Comparison of ENCODE assay signal across 25 cellular contexts in the genomic region with DNA sequence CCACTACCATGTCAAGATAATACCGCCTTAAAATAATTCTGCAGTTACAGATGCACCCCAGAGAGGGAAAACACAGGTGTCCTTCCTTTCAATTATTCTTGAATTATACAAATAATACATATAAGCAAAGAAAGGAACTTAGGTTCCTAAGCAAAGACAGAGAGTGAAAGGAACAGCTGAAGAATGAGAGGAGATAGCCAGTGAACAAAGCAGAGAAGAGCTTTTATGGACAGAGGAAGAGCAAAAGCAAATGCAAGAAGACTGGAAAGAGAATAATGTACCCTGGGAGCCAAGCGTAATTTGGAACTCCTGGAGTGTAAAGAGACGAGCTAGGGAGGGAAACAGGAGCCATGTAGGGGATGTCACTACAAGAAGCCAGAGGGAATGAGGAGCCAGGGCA. TPM values are rescaled to one million over a fixed set of nuclear protein-coding genes. Genes with fewer than 3 reads are reported as not detected.
DNase-seq lines count a peak whose midpoint lies in the region; ATAC-seq, FAIRE-seq and TF ChIP-seq lines count a peak whose summit lies in the region.
"Had no signal": no experiment of that assay in that cellular context is flagged by ENCODE, and none has a peak within 500 bp of the region (broad histone marks: within the 10 kb centered on the region; RNA-seq: fewer than 3 reads in every experiment).

No MANE protein-coding gene starts in this region.

- CTCF ChIA-PET in H1 (lab: Charles Lee; ENCODE audit: partially characterized antibody), result interaction anchor here (0.8 to 1.6 kb wide), 5 partner anchors 9 to 318 kb away, joined by 3 to 10 read pairs (median 4); partner anchors contain the start of gene THBS1

- H3K4me3 Mint-ChIP-seq in GM23338, result peak overlapping the region; percentile 0; the same call in 1 of the 3 replicates
- no peak overlapping the region for H3K4me3 Mint-ChIP-seq in T-helper 2 cell treated with Interferon-gamma antibody and Interleukin-4, amounts not matched to agents 5 μg/mL and 100 μg/mL, for 36 hours
- H3K4me3 Mint-ChIP-seq: CD4-positive, alpha-beta memory T cell had no signal

- H3K4me1 Mint-ChIP-seq in GM23338, result peaks cover 64% of the 10 kb centered on the region
- H3K4me1 Mint-ChIP-seq in T-helper 2 cell treated with Interferon-gamma antibody and Interleukin-4, amounts not matched to agents 5 μg/mL and 100 μg/mL, for 36 hours (ENCODE audit: low read depth), result no peaks in the 10 kb centered on the region
- H3K4me1 Mint-ChIP-seq: CD4-positive, alpha-beta memory T cell had no signal

- H3K27me3 Mint-ChIP-seq in GM23338 (ENCODE audit: insufficient read depth, low read depth, poor library complexity), result peaks cover 12% of the 10 kb centered on the region
- H3K27me3 Mint-ChIP-seq in T-helper 2 cell treated with Interferon-gamma antibody and Interleukin-4, amounts not matched to agents 5 μg/mL and 100 μg/mL, for 36 hours (ENCODE audit: low read depth), result peaks cover 37% of the 10 kb centered on the region

- H3K9ac ChIP-seq in Karpas-422 (ENCODE audit: low read length) (no peak overlapping the region), H1 (replicated peaks in 1 of 4; ENCODE audit: extremely low read depth in 1 of 4, low read depth in 3 of 4, low read length in 3 of 4) (peak overlapping the region in 1 of 4 experiments; percentile 17; a peak in 1 of 7 replicates)

- peaks cover 7% of the 10 kb centered on the region; the same call in 1 of the 2 replicates for H3K36me3 ChIP-seq in GM23338 (ENCODE audit: insufficient read depth)
- no peaks in the 10 kb centered on the region for H3K36me3 ChIP-seq in Karpas-422 (ENCODE audit: insufficient read depth, low read length)
- peaks cover 0 to 13% (median 6%) of the 10 kb centered on the region in 4 experiments; a peak in 3 of 8 replicates for H3K36me3 ChIP-seq in H1 (ENCODE audit: control insufficient read depth in 2 of 4, insufficient read depth in 4 of 4, low read length in 3 of 4)
- H3K36me3 ChIP-seq in osteoblast (ENCODE audit: insufficient read depth, low read length), result no peaks in the 10 kb centered on the region

- no peak overlapping the region for H2BK15ac ChIP-seq in H1 (ENCODE audit: low read length)

- TF ChIP-seq POLR2A in H1 (IDR thresholded peaks at IDR 0.05; ENCODE audit: control extremely low read depth in 1 of 2, low read depth in 2 of 2, low read length in 2 of 2), result no peak

- H3K9me2 ChIP-seq in GM23338 (ENCODE audit: insufficient read depth), result no peaks in the 10 kb centered on the region; the same call in 1 of the 2 replicates
- H3K9me2 ChIP-seq in Karpas-422 (replicated peaks; ENCODE audit: insufficient read depth, low read length), result no peaks in the 10 kb centered on the region

- H4K91ac ChIP-seq in H1 (replicated peaks; ENCODE audit: insufficient read length, low read length), result no peak overlapping the region

- no peak overlapping the region for H3K4ac ChIP-seq in H1 (replicated peaks; ENCODE audit: insufficient read length, low read depth, low read length)

- no peak overlapping the region for H3K18ac ChIP-seq in H1 (ENCODE audit: extremely low read depth, low read length)

- POLR2A ChIA-PET in H1 (lab: Charles Lee; ENCODE audit: partially characterized antibody), result interaction anchor here (1.0 to 1.6 kb wide), 6 partner anchors 9 to 81 kb away, joined by 3 to 16 read pairs (median 3); partner anchors contain the start of genes EIF2AK4 and GPR176

- H3K79me1 ChIP-seq in H1 (ENCODE audit: low read depth, low read length), result peaks cover 9% of the 10 kb centered on the region; the same call in 1 of the 2 replicates

- H3K9me3 ChIP-seq in Karpas-422 (ENCODE audit: low read length), result no peaks in the 10 kb centered on the region
- H3K9me3 ChIP-seq in H1 (ENCODE audit: insufficient read depth in 2 of 2, low read depth in 1 of 2, low read length in 1 of 2), result peaks cover 0 to 6% of the 10 kb centered on the region in 2 experiments; a peak in 1 of 4 replicates
- no peaks in the 10 kb centered on the region for H3K9me3 ChIP-seq in osteoblast (ENCODE audit: low read depth, low read length)
- H3K9me3 ChIP-seq: SJSA1 had no signal

- no peaks in the 10 kb centered on the region for H3K23me2 ChIP-seq in H1 (ENCODE audit: low read depth, low read length)

- TF ChIP-seq CTCF in GM23338 (conservative IDR thresholded peaks at IDR 0.05; ENCODE audit: low read depth in 2 of 2), result no peak
- no peak for TF ChIP-seq CTCF in H1 (IDR thresholded peaks at IDR 0.05; ENCODE audit: control extremely low read depth in 1 of 3, insufficient read depth in 1 of 3, low read depth in 1 of 3, low read length in 3 of 3)
- no peak for TF ChIP-seq CTCF in osteoblast (IDR thresholded peaks at IDR 0.05; ENCODE audit: extremely low read depth, low read depth, low read length)

- TF ChIP-seq EP300 in H1 (IDR thresholded peaks at IDR 0.05; ENCODE audit: borderline replicate concordance in 1 of 2, low read depth in 2 of 2, low read length in 2 of 2), result no peak

- H3K4me1 ChIP-seq in GM23338 (ENCODE audit: insufficient read depth) (peaks cover 64% of the 10 kb centered on the region), Karpas-422 (ENCODE audit: low read length) (no peaks in the 10 kb centered on the region), H1 (replicated peaks in 1 of 4; ENCODE audit: control insufficient read depth in 3 of 4, insufficient read depth in 4 of 4, low read length in 3 of 4) (peaks cover 2 to 23% (median 16%) of the 10 kb centered on the region in 4 experiments), osteoblast (ENCODE audit: insufficient read depth, low read length) (peaks cover 31% of the 10 kb centered on the region)
- H3K4me1 ChIP-seq: SJSA1 had no signal

- ATAC-seq in GM23338, result no peak
- ATAC-seq in GM21529 (IDR thresholded peaks at IDR 0.05; ENCODE audit: unreplicated experiment), result no peak
- ATAC-seq: HCT116, HepG2, K562, Right ventricle myocardium inferior had no signal

- H3K79me2 ChIP-seq in GM23338 (replicated peaks; ENCODE audit: insufficient read depth) (peaks cover 83% of the 10 kb centered on the region), Karpas-422 (ENCODE audit: low read length) (no peaks in the 10 kb centered on the region), H1 (ENCODE audit: control insufficient read depth in 1 of 2, insufficient read depth in 2 of 2, low read length in 2 of 2) (peaks cover 7 to 81% of the 10 kb centered on the region in 2 experiments), osteoblast (ENCODE audit: insufficient read depth, low read length) (peaks cover 67% of the 10 kb centered on the region)

- H2BK20ac ChIP-seq in H1 (ENCODE audit: low read length), result no peak overlapping the region

- peaks cover 20% of the 10 kb centered on the region for H3K9me3 Mint-ChIP-seq in GM23338
- H3K9me3 Mint-ChIP-seq in T-helper 2 cell treated with Interferon-gamma antibody and Interleukin-4, amounts not matched to agents 5 μg/mL and 100 μg/mL, for 36 hours, result no peaks in the 10 kb centered on the region

- no peak overlapping the region for H3K56ac ChIP-seq in H1 (replicated peaks; ENCODE audit: insufficient read length, low read depth, low read length)

- WGBS in H1 (ENCODE audit: extremely low coverage in 1 of 2, insufficient coverage in 1 of 2, insufficient read length in 1 of 2, insufficient replicate concordance in 2 of 2, low coverage in 1 of 2, low lambda C conversion rate in 2 of 2, missing lambda C conversion rate in 1 of 2), 2 experiments, result 78% methylated on average over 3 of the region's 3 CpGs; no CpG with 5 or more reads in 1 of the 2 experiments

- H3K27ac ChIP-seq in GM23338 (ENCODE audit: low read depth) (peak overlapping the region; percentile 48), Karpas-422 (ENCODE audit: low read length) (no peak overlapping the region), H1 (ENCODE audit: low read depth, low read length) (peak overlapping the region; percentile 19; the same call in 1 of the 2 replicates), osteoblast (ENCODE audit: low read depth, low read length) (peak overlapping the region; percentile 14)
- H3K27ac ChIP-seq: PC-9, SJSA1 had no signal

- no peak overlapping the region for H2BK120ac ChIP-seq in H1 (replicated peaks; ENCODE audit: low read depth, low read length)

- intact Hi-C loops in posterior cingulate gyrus (cut with DNase I), result no loop called here

- no peak overlapping the region for H3K14ac ChIP-seq in H1 (ENCODE audit: insufficient read length)

- H3K4me2 ChIP-seq in GM23338, result peak overlapping the region; percentile 58
- H3K4me2 ChIP-seq in Karpas-422 (ENCODE audit: low read depth, low read length, poor library complexity, severe bottlenecking), result no peak overlapping the region
- peak overlapping the region in 1 of 2 experiments; percentile 27; a peak in 1 of 4 replicates for H3K4me2 ChIP-seq in H1 (ENCODE audit: insufficient read depth in 1 of 2, low read depth in 2 of 2, low read length in 2 of 2)
- no peak overlapping the region for H3K4me2 ChIP-seq in osteoblast (ENCODE audit: insufficient read depth, low read length)
- H3K4me2 ChIP-seq: PC-9 had no signal

- H3K27me3 ChIP-seq in GM23338 (ENCODE audit: insufficient read depth) (no peaks in the 10 kb centered on the region), Karpas-422 (ENCODE audit: low read length) (no peaks in the 10 kb centered on the region), H1 (replicated peaks in 1 of 4; ENCODE audit: control insufficient read depth in 3 of 4, extremely low read depth in 1 of 4, insufficient read depth in 3 of 4, low read length in 3 of 4) (no peaks in the 10 kb centered on the region), osteoblast (ENCODE audit: insufficient read depth, low read length) (no peaks in the 10 kb centered on the region)
- H3K27me3 ChIP-seq: SJSA1 had no signal

- no peak overlapping the region for H4K5ac ChIP-seq in H1 (ENCODE audit: insufficient read length, low read depth, low read length)

- no peak overlapping the region for H3K23ac ChIP-seq in H1 (ENCODE audit: insufficient read length)

- peaks cover 50% of the 10 kb centered on the region for H3K36me3 Mint-ChIP-seq in GM23338 (ENCODE audit: low read depth)
- H3K36me3 Mint-ChIP-seq in T-helper 2 cell treated with Interferon-gamma antibody and Interleukin-4, amounts not matched to agents 5 μg/mL and 100 μg/mL, for 36 hours (ENCODE audit: low read depth), result no peaks in the 10 kb centered on the region
- H3K36me3 Mint-ChIP-seq: CD4-positive, alpha-beta memory T cell had no signal

- H3F3A ChIP-seq in GM23338 (replicated peaks; ENCODE audit: low read depth), result peaks cover 6% of the 10 kb centered on the region; the same call in 1 of the 2 replicates

- no peak for TF ChIP-seq RAD21 in H1 (IDR thresholded peaks at IDR 0.05 in 1 of 2, conservative IDR thresholded peaks at IDR 0.05 in 1 of 2; ENCODE audit: low read depth in 2 of 2, low read length in 2 of 2)

- H3K4me3 ChIP-seq in GM23338, result no peak overlapping the region
- H3K4me3 ChIP-seq in Karpas-422 (ENCODE audit: low read length), result no peak overlapping the region
- no peak overlapping the region; a peak in 1 of 8 replicates for H3K4me3 ChIP-seq in H1 (ENCODE audit: extremely low read depth in 1 of 4, insufficient read depth in 2 of 4, low read depth in 3 of 4, low read length in 4 of 4)
- H3K4me3 ChIP-seq in osteoblast (ENCODE audit: insufficient read depth, low read length), result no peak overlapping the region
- H3K4me3 ChIP-seq: K562, PC-9, SJSA1 had no signal

- H2AFZ ChIP-seq in GM23338 (no peak overlapping the region), Karpas-422 (ENCODE audit: low read length) (no peak overlapping the region), H1 (ENCODE audit: low read length) (no peak overlapping the region), osteoblast (ENCODE audit: low read length) (no peak overlapping the region)
- H2AFZ ChIP-seq: PC-9 had no signal

- H4K20me1 ChIP-seq in GM23338 (replicated peaks; ENCODE audit: insufficient read depth) (peaks cover 5% of the 10 kb centered on the region), Karpas-422 (ENCODE audit: insufficient read depth, low read depth, low read length) (no peaks in the 10 kb centered on the region), H1 (replicated peaks in 1 of 2; ENCODE audit: control insufficient read depth in 1 of 2, insufficient read depth in 2 of 2, low read length in 2 of 2) (no peaks in the 10 kb centered on the region), osteoblast (ENCODE audit: insufficient read depth, low read length) (peaks cover 33% of the 10 kb centered on the region)

- FAIRE-seq in H1 (lab: Jason Lieb, UNC), result no peak
- FAIRE-seq: A204.1, GM18507, HepG2, K562 had no signal

- no peak overlapping the region for H2AK5ac ChIP-seq in H1 (ENCODE audit: low read depth, low read length)

- no peak overlapping the region for H2BK5ac ChIP-seq in H1 (ENCODE audit: low read depth, low read length)

- no peak for DNase-seq in GM23338 (ENCODE audit: low spot score)
- peak; percentile 12 for DNase-seq in Karpas-422
- DNase-seq in H1 (ENCODE audit: low read depth in 1 of 2, low spot score in 2 of 2), result no peak
- no peak for DNase-seq in osteoblast (ENCODE audit: insufficient read length, low spot score, missing footprints)
- DNase-seq in posterior cingulate gyrus, result no peak
- no peak for DNase-seq in T-helper 2 cell treated with Interferon-gamma antibody and Interleukin-4, amounts not matched to agents 5 μg/mL and 100 μg/mL, for 36 hours (ENCODE audit: low spot score)
- no peak for DNase-seq in cortex of kidney (lab: John Stamatoyannopoulos, UW)
- DNase-seq: C1 segment of cervical spinal cord; CD4-positive, alpha-beta memory T cell; COR-L47; DMS53; GOT3; MM.1S; NCI-H1694 treated with DMSO at 0.1 percent for 48 hours; NCI-H524; NCI-H774; PC-9 had no signal

- H3K27ac Mint-ChIP-seq in GM23338, result peak overlapping the region; percentile 27
- no peak overlapping the region for H3K27ac Mint-ChIP-seq in T-helper 2 cell treated with Interferon-gamma antibody and Interleukin-4, amounts not matched to agents 5 μg/mL and 100 μg/mL, for 36 hours
- H3K27ac Mint-ChIP-seq: CD4-positive, alpha-beta memory T cell had no signal

- no peak overlapping the region for H2BK12ac ChIP-seq in H1 (ENCODE audit: low read depth, low read length)

- no peak overlapping the region for H4K8ac ChIP-seq in H1 (ENCODE audit: extremely low read depth, insufficient read depth, low read length)

RNA-seq across cellular contexts. Expression of gene GPR176, which starts 21.7 kb away (rescaled TPM):
- 226 and 248 TPM in 2 replicates for total RNA-seq in GM23338 (2014; rRNA removed; shearing (Covaris generic))
- polyA plus RNA-seq in GM23338 (2016; fragmentation: Nextera tagmentation; extraction: Ambion mirVana) (60.0 and 62.9 TPM in 2 replicates), H1 (2011; rRNA removed) (281 and 318 TPM in 2 replicates)
- 0.07 TPM in 1 of 2 replicates, not detected in the other for total RNA-seq in Karpas-422 (2014; rRNA removed; shearing (Covaris generic); ENCODE audit: low replicate concordance)
- total RNA-seq in H1 (2021; fragmentation: NEBNext Ultra II Directional; extraction: Animal tissue kit (Norgen Biotek cat#: 25700)), result 190 and 198 TPM in 2 replicates
- 189 TPM for polyA plus RNA-seq in H1 (2011; cell fraction: cytosol; rRNA removed)
- 347 TPM for polyA plus RNA-seq in H1 (2011; cell fraction: nucleus; rRNA removed)
- polyA plus RNA-seq in H1 (2012, experiment 1 of 2), result 147 to 191 TPM (median 166 TPM) in 4 replicates
- 130 TPM for polyA plus RNA-seq in H1 (2012, experiment 2 of 2)
- polyA plus RNA-seq in H1 (2013, experiment 1 of 2), result 98.7 TPM
- polyA plus RNA-seq in H1 (2013, experiment 2 of 2), result 108 TPM
- 732 and 803 TPM in 2 replicates for polyA minus RNA-seq in H1 (2011; rRNA and poly(A)+ RNA removed)
- 146 TPM for polyA minus RNA-seq in H1 (2011; cell fraction: cytosol; rRNA and poly(A)+ RNA removed)
- polyA minus RNA-seq in H1 (2011; cell fraction: nucleus; rRNA and poly(A)+ RNA removed), result 175 TPM
- total RNA-seq in osteoblast, result 136 and 173 TPM in 2 replicates
- total RNA-seq: CD4-positive, alpha-beta memory T cell had no signal
- polyA plus RNA-seq: CD4-positive, alpha-beta memory T cell had no signal

RNA-seq across cellular contexts. Expression of gene EIF2AK4, which starts 35.6 kb away (rescaled TPM):
- 149 and 164 TPM in 2 replicates for total RNA-seq in GM23338 (2014; rRNA removed; shearing (Covaris generic))
- polyA plus RNA-seq in GM23338 (2016; fragmentation: Nextera tagmentation; extraction: Ambion mirVana) (456 and 490 TPM in 2 replicates), H1 (2011; rRNA removed) (61.0 and 67.9 TPM in 2 replicates)
- total RNA-seq in Karpas-422 (2014; rRNA removed; shearing (Covaris generic); ENCODE audit: low replicate concordance), result 24.0 and 42.5 TPM in 2 replicates
- 96.9 and 105 TPM in 2 replicates for total RNA-seq in H1 (2021; fragmentation: NEBNext Ultra II Directional; extraction: Animal tissue kit (Norgen Biotek cat#: 25700))
- 83.0 TPM for polyA plus RNA-seq in H1 (2011; cell fraction: cytosol; rRNA removed)
- 87.0 TPM for polyA plus RNA-seq in H1 (2011; cell fraction: nucleus; rRNA removed)
- polyA plus RNA-seq in H1 (2012, experiment 1 of 2), result 60.3 to 83.0 TPM (median 69.7 TPM) in 4 replicates
- polyA plus RNA-seq in H1 (2012, experiment 2 of 2), result 12.0 TPM
- 116 TPM for polyA plus RNA-seq in H1 (2013, experiment 1 of 2)
- 128 TPM for polyA plus RNA-seq in H1 (2013, experiment 2 of 2)
- polyA minus RNA-seq in H1 (2011; rRNA and poly(A)+ RNA removed), result 169 TPM in 2 replicates
- polyA minus RNA-seq in H1 (2011; cell fraction: cytosol; rRNA and poly(A)+ RNA removed), result 67.4 TPM
- polyA minus RNA-seq in H1 (2011; cell fraction: nucleus; rRNA and poly(A)+ RNA removed), result 162 TPM
- total RNA-seq in osteoblast, result 76.0 TPM in 2 replicates

Comparison
In these comparisons a context has a peak if more than half of its experiments do, and no peak if none do; other contexts are left out.
1. RNA of gene GPR176, which starts 21.7 kb away (total RNA-seq): 226 to 248 TPM in GM23338, 190 to 198 TPM in H1 and 136 to 173 TPM in osteoblast; 0.07 TPM in Karpas-422; every median in the first group is over 100 times any median in the second.